In the genomic region with DNA sequence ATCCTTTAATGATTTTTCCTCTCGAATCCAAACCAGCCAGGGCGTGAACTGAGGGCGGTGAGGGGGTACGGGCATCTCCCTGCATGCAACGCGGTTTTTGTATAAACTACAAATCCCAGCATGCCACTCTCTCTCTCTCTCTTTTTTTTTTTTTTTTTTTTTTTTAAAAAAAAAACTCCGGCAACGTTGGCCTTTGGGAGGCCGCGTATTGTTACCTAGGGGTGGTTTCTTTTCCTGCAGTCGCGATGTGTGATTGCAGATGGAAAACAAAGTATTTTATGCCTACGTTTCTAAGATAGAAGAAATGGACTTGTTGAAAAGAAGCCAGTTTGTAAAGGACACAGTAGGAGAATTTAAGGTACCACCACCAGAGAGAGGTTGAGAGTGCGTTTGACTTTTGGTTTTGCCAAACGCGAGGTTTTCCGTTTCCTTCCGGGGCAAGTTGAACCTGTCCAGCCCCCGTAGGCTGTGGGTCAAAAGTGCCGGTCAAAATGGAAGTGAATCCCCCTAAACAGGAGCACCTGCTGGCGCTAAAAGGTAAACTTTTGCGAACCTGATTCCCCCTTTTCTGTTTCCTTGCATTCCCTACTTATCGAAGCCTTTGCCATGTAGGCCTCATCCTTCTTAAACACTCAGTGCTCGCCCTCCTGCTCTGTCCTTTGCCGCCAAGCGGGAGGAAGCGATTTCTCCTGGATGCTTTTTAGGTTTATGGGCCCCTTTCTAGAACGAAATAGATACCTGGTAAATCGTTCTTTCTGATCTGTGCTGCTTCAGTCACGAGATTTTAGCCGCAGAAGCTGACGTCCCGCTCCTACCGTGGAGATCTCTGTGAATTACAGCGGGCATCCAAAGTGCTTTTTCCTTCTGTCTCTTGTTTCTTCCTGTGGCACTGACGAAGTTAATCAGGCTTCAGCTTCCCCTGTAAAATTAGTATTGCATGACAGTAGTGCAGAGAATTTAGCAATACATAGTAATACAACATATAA, we compare ENCODE assay signal across 8 cellular contexts. TPM values are rescaled to one million over a fixed set of nuclear protein-coding genes. Genes with fewer than 3 reads are reported as not detected.
DNase-seq lines count a peak whose midpoint lies in the region; ATAC-seq and TF ChIP-seq lines count a peak whose summit lies in the region.

A gene with protein sequence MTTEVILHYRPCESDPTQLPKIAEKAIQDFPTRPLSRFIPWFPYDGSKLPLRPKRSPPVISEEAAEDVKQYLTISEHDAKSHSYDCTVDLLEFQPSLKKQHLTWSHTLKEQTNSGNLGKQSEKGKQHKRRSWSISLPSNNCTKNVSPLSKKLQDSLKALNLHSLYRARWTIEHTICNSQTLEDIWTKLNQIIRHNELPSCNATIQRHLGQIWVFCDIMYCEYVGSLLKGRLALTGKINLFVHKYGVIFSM (plus strand): TSS at position 458 of the 986 bp plus-strand sequence. CDS start 4,561 bp downstream, outside the sequence.
A gene with protein sequence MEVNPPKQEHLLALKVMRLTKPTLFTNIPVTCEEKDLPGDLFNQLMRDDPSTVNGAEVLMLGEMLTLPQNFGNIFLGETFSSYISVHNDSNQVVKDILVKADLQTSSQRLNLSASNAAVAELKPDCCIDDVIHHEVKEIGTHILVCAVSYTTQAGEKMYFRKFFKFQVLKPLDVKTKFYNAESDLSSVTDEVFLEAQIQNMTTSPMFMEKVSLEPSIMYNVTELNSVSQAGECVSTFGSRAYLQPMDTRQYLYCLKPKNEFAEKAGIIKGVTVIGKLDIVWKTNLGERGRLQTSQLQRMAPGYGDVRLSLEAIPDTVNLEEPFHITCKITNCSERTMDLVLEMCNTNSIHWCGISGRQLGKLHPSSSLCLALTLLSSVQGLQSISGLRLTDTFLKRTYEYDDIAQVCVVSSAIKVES (plus strand): TSS at position 458 of the 986 bp plus-strand sequence. CDS start 34 bp downstream, at position 492.

- no peaks in the 10 kb centered on the region for H3K27me3 ChIP-seq in thymus (ENCODE audit: control insufficient read depth, insufficient read depth)

- H3K27ac Mint-ChIP-seq in activated naive CD8-positive, alpha-beta T cell treated with anti-CD3 and anti-CD28 coated beads for 36 hours = peak within 1 kb of the TSS; percentile 97
- peak within 1 kb of the TSS; percentile 94 for H3K27ac Mint-ChIP-seq in osteocyte (ENCODE audit: unreplicated experiment)

- CTCF ChIA-PET in GM10248 (lab: Yijun Ruan, JAX) = interaction anchor here (2.0 to 2.1 kb wide), 2 partner anchors 13 to 17 kb away, joined by 6 to 7 read pairs; no protein-coding TSS in a partner anchor

- H3K4me1 Mint-ChIP-seq in activated naive CD8-positive, alpha-beta T cell treated with anti-CD3 and anti-CD28 coated beads for 36 hours = peaks cover 40% of the 10 kb centered on the region
- H3K4me1 Mint-ChIP-seq in osteocyte (ENCODE audit: unreplicated experiment) = peaks cover 31% of the 10 kb centered on the region

- no peaks in the 10 kb centered on the region for H3K9me3 Mint-ChIP-seq in activated naive CD8-positive, alpha-beta T cell treated with anti-CD3 and anti-CD28 coated beads for 36 hours
- H3K9me3 Mint-ChIP-seq in osteocyte (ENCODE audit: unreplicated experiment) = no peaks in the 10 kb centered on the region

- H3K9me3 ChIP-seq in SK-N-MC (ENCODE audit: low read depth, low read length) (no peaks in the 10 kb centered on the region), thymus (ENCODE audit: control insufficient read depth) (no peaks in the 10 kb centered on the region)

- H3K27ac ChIP-seq in SK-N-MC (peak within 1 kb of the TSS; percentile 94), thymus (ENCODE audit: low read depth) (peak within 1 kb of the TSS; percentile 96)

- H3K4me3 ChIP-seq in SK-N-MC (peak within 1 kb of the TSS; percentile 100), thymus (ENCODE audit: low read length) (peak within 1 kb of the TSS; percentile 77)

- no peaks in the 10 kb centered on the region for H3K27me3 Mint-ChIP-seq in activated naive CD8-positive, alpha-beta T cell treated with anti-CD3 and anti-CD28 coated beads for 36 hours
- no peaks in the 10 kb centered on the region for H3K27me3 Mint-ChIP-seq in osteocyte (ENCODE audit: unreplicated experiment)

- intact Hi-C loops in Right ventricle myocardium inferior (cut with DNase I) = no loop called here

- DNase-seq in GM10248 (ENCODE audit: extremely low spot score) = peak; percentile 72
- DNase-seq in NCI-H1048 (lab: John Stamatoyannopoulos, UW) = peak; percentile 78
- DNase-seq in SK-N-MC (ENCODE audit: low read depth, low spot score) = peak; percentile 88
- peak; percentile 81 for DNase-seq in activated naive CD8-positive, alpha-beta T cell treated with anti-CD3 and anti-CD28 coated beads for 36 hours
- DNase-seq in Right ventricle myocardium inferior (ENCODE audit: missing footprints) = peak; percentile 75
- DNase-seq in osteocyte (ENCODE audit: extremely low spot score, unreplicated experiment) = no peak

- POLR2A ChIA-PET in GM10248 (lab: Yijun Ruan, JAX) = no interaction called here

- under 1% methylated on average over 36 of the region's 36 CpGs for WGBS in thymus

- peak within 1 kb of the TSS; percentile 95 for H3K9ac ChIP-seq in SK-N-MC (ENCODE audit: insufficient read length)

- peaks cover 25% of the 10 kb centered on the region for H3K36me3 Mint-ChIP-seq in activated naive CD8-positive, alpha-beta T cell treated with anti-CD3 and anti-CD28 coated beads for 36 hours
- H3K36me3 Mint-ChIP-seq in osteocyte (ENCODE audit: unreplicated experiment) = peaks cover 11% of the 10 kb centered on the region

- TF ChIP-seq CTCF in GM10248 (IDR thresholded peaks at IDR 0.05; ENCODE audit: control extremely low read depth, extremely low read depth, low read depth, missing control alignments) (no peak), osteocyte (IDR thresholded peaks at IDR 0.05) (no peak)

- peaks cover 4% of the 10 kb centered on the region for H3K4me1 ChIP-seq in thymus (ENCODE audit: control insufficient read depth, insufficient read depth, low read length)

- H3K4me3 Mint-ChIP-seq in activated naive CD8-positive, alpha-beta T cell treated with anti-CD3 and anti-CD28 coated beads for 36 hours = peak within 1 kb of the TSS; percentile 97
- peak within 1 kb of the TSS; percentile 99 for H3K4me3 Mint-ChIP-seq in osteocyte (ENCODE audit: unreplicated experiment)

- ATAC-seq in HG02588 (IDR thresholded peaks at IDR 0.05; ENCODE audit: unreplicated experiment) = peak; percentile 78
- ATAC-seq in Right ventricle myocardium inferior = peak; percentile 92

- peaks cover 17% of the 10 kb centered on the region for H3K36me3 ChIP-seq in SK-N-MC (ENCODE audit: insufficient read depth, low read length)
- H3K36me3 ChIP-seq in thymus (ENCODE audit: control insufficient read depth, insufficient read depth) = no peaks in the 10 kb centered on the region

RNA-seq across cellular contexts. Expression of the first gene that starts in this region (rescaled TPM):
- total RNA-seq in activated naive CD8-positive, alpha-beta T cell treated with anti-CD3 and anti-CD28 coated beads for 36 hours = 1 to 10 TPM; 6.9 to 7.3 TPM
- total RNA-seq in Right ventricle myocardium inferior (1.7 TPM), osteocyte (2.4 and 3.8 TPM in 2 replicates)
- 5.6 TPM for polyA plus RNA-seq in thymus

RNA-seq across cellular contexts. Expression of the second gene that starts in this region (rescaled TPM):
- total RNA-seq in activated naive CD8-positive, alpha-beta T cell treated with anti-CD3 and anti-CD28 coated beads for 36 hours = 10 to 100 TPM; 23.3 to 24.3 TPM
- total RNA-seq in Right ventricle myocardium inferior (18.2 TPM), osteocyte (17.9 and 20.9 TPM in 2 replicates)
- 30.0 TPM for polyA plus RNA-seq in thymus
